In the genomic region with DNA sequence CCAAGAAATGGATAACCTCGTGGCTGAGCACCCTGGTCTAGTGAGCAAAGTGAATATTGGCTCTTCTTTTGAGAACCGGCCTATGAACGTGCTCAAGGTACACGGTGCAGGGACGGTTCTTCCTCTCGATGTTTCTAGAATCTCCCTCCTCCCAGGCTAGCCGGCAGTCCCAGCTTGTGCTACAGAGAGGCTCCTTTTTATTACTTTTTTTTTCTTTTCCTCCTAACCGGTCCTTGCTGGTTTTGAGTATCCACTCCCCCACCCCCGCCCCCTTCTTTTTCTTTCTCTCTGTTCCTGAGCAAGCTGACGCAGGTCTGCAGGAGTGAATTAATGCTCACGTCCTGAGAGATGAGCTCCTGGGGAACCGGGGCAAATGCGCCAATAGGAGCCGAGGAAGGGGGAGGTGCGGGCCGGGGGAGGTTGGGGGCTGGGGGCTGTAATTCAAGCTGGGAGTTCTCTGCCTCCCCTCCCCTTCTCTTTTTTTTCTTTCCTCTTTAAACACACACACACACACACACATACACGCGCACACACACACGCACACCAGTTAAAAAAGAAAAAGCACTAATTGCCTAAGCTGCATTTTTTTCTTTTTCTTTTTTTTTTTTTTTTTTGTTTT, we compare ENCODE assay signal across 10 cellular contexts. TPM values are rescaled to one million over a fixed set of nuclear protein-coding genes. Genes with fewer than 3 reads are reported as not detected.
A peak's percentile ranks its signal among the peaks of the same experiment; 100 is the strongest.
DNase-seq lines count a peak whose midpoint lies in the region; ATAC-seq and TF ChIP-seq lines count a peak whose summit lies in the region.
"Had no signal": no experiment of that assay in that cellular context is flagged by ENCODE, and none has a peak within 500 bp of the region (broad histone marks: within the 10 kb centered on the region; RNA-seq: fewer than 3 reads in every experiment).

No MANE protein-coding gene starts in this region.

- H3K36me3 Mint-ChIP-seq in Calu3 (ENCODE audit: insufficient read depth, unreplicated experiment): no peaks in the 10 kb centered on the region
- H3K36me3 Mint-ChIP-seq: CD8-positive, alpha-beta memory T cell had no signal

- ATAC-seq in HG03571 (IDR thresholded peaks at IDR 0.05; ENCODE audit: unreplicated experiment): no peak

- CTCF ChIA-PET in Calu3 (lab: Charles Lee): interaction anchor here (0.6 to 0.7 kb wide), 3 partner anchors 277 to 775 kb away, joined by 3 to 5 read pairs (median 3); no protein-coding TSS in a partner anchor

- H3K4me1 Mint-ChIP-seq in Calu3 (ENCODE audit: low read depth, unreplicated experiment): no peaks in the 10 kb centered on the region

- DNase-seq in activated T-cell treated with anti-CD3 and anti-CD28 coated beads, Interleukin-2, amount 50 U/mL, for 1 hour: peak; percentile 19
- no peak for DNase-seq in activated T-cell treated with anti-CD3 and anti-CD28 coated beads for 4 hours
- DNase-seq in SJCRH30: peak; percentile 96 to 99
- peak in 1 of 2 donors; percentile 37 for DNase-seq in foreskin fibroblast
- DNase-seq in AG08396 (ENCODE audit: low spot score): no peak
- no peak for DNase-seq in Calu3

- H3K4me1 ChIP-seq in SJCRH30 (peaks cover 49% of the 10 kb centered on the region), rectal smooth muscle tissue (ENCODE audit: control insufficient read depth, insufficient read depth, low read length) (peaks cover 17% of the 10 kb centered on the region)

- no peaks in the 10 kb centered on the region for H3K36me3 ChIP-seq in SJCRH30
- no peaks in the 10 kb centered on the region for H3K36me3 ChIP-seq in rectal smooth muscle tissue (ENCODE audit: control insufficient read depth, insufficient read depth, low read length)

- peak overlapping the region; percentile 98 for H3K27ac ChIP-seq in SJCRH30
- peak overlapping the region; percentile 50 for H3K27ac ChIP-seq in rectal smooth muscle tissue (ENCODE audit: low read depth, low read length)

- no TSS peak for BruUV-seq in Calu3 (replicated peaks; lab: Mats Ljungman, UMichigan)

- no peaks in the 10 kb centered on the region for H3K9me3 Mint-ChIP-seq in Calu3 (ENCODE audit: low read depth, unreplicated experiment)
- H3K9me3 Mint-ChIP-seq: CD8-positive, alpha-beta memory T cell had no signal

- intact Hi-C loops in Calu3 (cut with micrococcal nuclease; ENCODE audit: unreplicated experiment): no loop called here

- no peaks in the 10 kb centered on the region for H3K9me3 ChIP-seq in SJCRH30 (replicated peaks)

- no peak overlapping the region for H3K9ac ChIP-seq in rectal smooth muscle tissue (ENCODE audit: low read length)

- peak overlapping the region; percentile 55 for H3K4me3 ChIP-seq in SJCRH30
- H3K4me3 ChIP-seq in foreskin fibroblast (ENCODE audit: low read depth in 1 of 2, low read length in 2 of 2): peak overlapping the region; percentile 10 to 25
- H3K4me3 ChIP-seq in rectal smooth muscle tissue (ENCODE audit: low read length): peak overlapping the region; percentile 50

- H3K27me3 ChIP-seq in SJCRH30 (no peaks in the 10 kb centered on the region), rectal smooth muscle tissue (ENCODE audit: control insufficient read depth, insufficient read depth, low read length) (no peaks in the 10 kb centered on the region)

- no peak overlapping the region for H3K4me3 Mint-ChIP-seq in Calu3 (ENCODE audit: low read depth, unreplicated experiment)

- TF ChIP-seq CTCF in foreskin fibroblast (IDR thresholded peaks at IDR 0.05; ENCODE audit: low read depth, low read length): no peak
- no peak for TF ChIP-seq CTCF in Calu3 (IDR thresholded peaks at IDR 0.05; ENCODE audit: unreplicated experiment)

- H3K27me3 Mint-ChIP-seq in Calu3 (ENCODE audit: unreplicated experiment): peaks cover 30% of the 10 kb centered on the region

- H3K27ac Mint-ChIP-seq in Calu3 (ENCODE audit: unreplicated experiment): no peak overlapping the region
- H3K27ac Mint-ChIP-seq: CD8-positive, alpha-beta memory T cell had no signal

RNA-seq across cellular contexts. Expression of a gene that starts 6.5 kb away (rescaled TPM):
- total RNA-seq in SJCRH30 (2014; rRNA removed; shearing (Covaris generic)): 1.9 and 2.0 TPM in 2 replicates
- total RNA-seq in Calu3 (2022): not detected in 2 replicates
- total RNA-seq: CD8-positive, alpha-beta memory T cell; pulmonary artery endothelial cell had no signal

RNA-seq across cellular contexts. Expression of a gene that starts 19.8 kb away (rescaled TPM):
- total RNA-seq in SJCRH30 (2014; rRNA removed; shearing (Covaris generic)): 3.2 and 4.8 TPM in 2 replicates
- not detected in 2 replicates for total RNA-seq in Calu3 (2022)
- total RNA-seq: CD8-positive, alpha-beta memory T cell had no signal

Comparison
In these comparisons a context has a peak if more than half of its experiments do, and no peak if none do; other contexts are left out.
1. DNase-seq: peak in activated T-cell treated with anti-CD3 and anti-CD28 coated beads, Interleukin-2, amount 50 U/mL, for 1 hour (single experiment) and SJCRH30 (2 of 2); none in activated T-cell treated with anti-CD3 and anti-CD28 coated beads for 4 hours (single experiment), AG08396 (single experiment) and Calu3 (single experiment).
2. Peak in every context shown above with its lines, with median percentiles within 50 percentile points of each other: H3K4me3 ChIP-seq.